8 cellular contexts compared by ENCODE assay signal in the genomic region with DNA sequence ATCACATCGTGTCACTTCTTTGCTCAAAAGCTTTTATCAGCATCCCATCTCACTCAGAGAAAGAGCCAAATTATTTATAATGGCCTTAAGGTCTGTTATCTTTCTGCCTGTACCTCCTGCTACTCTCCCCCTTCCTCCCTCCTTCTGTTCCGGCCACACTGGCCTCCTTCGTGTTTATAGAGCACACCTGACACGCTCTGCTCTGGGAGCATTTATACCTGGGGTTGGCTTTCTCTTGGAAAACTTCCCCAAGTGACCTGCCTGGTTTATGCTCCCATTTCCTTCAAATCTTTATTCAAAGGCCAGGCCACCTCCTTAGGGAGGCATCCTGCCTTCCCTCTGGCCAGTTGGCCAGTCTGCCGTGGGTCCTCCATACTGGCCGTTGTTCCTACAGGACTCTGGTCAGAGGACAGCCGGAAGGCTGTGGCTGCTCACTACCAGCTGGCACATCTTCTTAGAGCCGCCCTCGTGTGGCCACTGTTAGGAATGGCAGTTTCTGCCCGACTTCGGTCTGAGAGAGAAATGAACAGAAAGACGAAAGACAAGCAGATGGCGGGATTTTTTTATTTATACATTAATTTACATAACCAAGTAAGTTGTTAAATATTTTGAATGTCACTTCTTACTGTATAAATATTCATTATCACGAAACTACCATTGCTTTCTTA.
DNase-seq lines count a peak whose midpoint lies in the region; ATAC-seq, FAIRE-seq and TF ChIP-seq lines count a peak whose summit lies in the region.

No MANE protein-coding gene starts in this region.

- CTCF ChIA-PET in mammary epithelial cell (lab: Charles Lee; ENCODE audit: low non-redundant PET) = no interaction called here

- TF ChIP-seq CTCF in WI38 (IDR thresholded peaks at IDR 0.05; ENCODE audit: low read depth, low read length) (peak; percentile 75), mammary epithelial cell (conservative IDR thresholded peaks at IDR 0.05 in 1 of 2, IDR thresholded peaks at IDR 0.05 in 1 of 2; ENCODE audit: extremely low read depth in 1 of 2, insufficient read depth in 1 of 2, low read depth in 1 of 2, low read length in 2 of 2) (peak; percentile 70 to 82), keratinocyte (optimal IDR thresholded peaks at IDR 0.05 in 1 of 3, IDR thresholded peaks at IDR 0.05 in 1 of 3, conservative IDR thresholded peaks at IDR 0.05 in 1 of 3; ENCODE audit: extremely low read depth in 1 of 3, insufficient read depth in 2 of 3, low read length in 3 of 3) (peak; percentile 67 to 82 (median 78))

- no TSS peak for BruUV-seq in mammary epithelial cell (replicated peaks; lab: Mats Ljungman, UMichigan)

- H2AFZ ChIP-seq in mammary epithelial cell (ENCODE audit: low read depth, low read length) (peak overlapping the region; percentile 60), keratinocyte (ENCODE audit: control insufficient read depth, low read length) (peak overlapping the region; percentile 39)

- intact Hi-C loops in mammary epithelial cell (cut with micrococcal nuclease) = loop anchor here (1.0 to 5.0 kb wide), 4 partner anchors 56 to 207 kb away; no protein-coding TSS in a partner anchor

- H3K9ac ChIP-seq in mammary epithelial cell (ENCODE audit: insufficient read depth, low read length) (no peak overlapping the region), keratinocyte (ENCODE audit: control insufficient read depth, extremely low read depth, insufficient read depth, low read length) (no peak overlapping the region)

- no peak overlapping the region for H3K4me2 ChIP-seq in mammary epithelial cell (ENCODE audit: insufficient read depth, low read depth, low read length)
- H3K4me2 ChIP-seq in keratinocyte (ENCODE audit: control insufficient read depth, extremely low read depth, insufficient read depth, low read depth, low read length) = peak overlapping the region; percentile 22

- ATAC-seq in HG02678 (IDR thresholded peaks at IDR 0.05; ENCODE audit: unreplicated experiment) = peak; percentile 98

- DNase-seq in NCI-H524 (lab: John Stamatoyannopoulos, UW) = peak; percentile 35 to 66
- no peak for DNase-seq in NCI-H524 treated with DMSO at 0.1 percent for 48 hours (lab: John Stamatoyannopoulos, UW)
- DNase-seq in NCI-H2029 (lab: John Stamatoyannopoulos, UW) = peak; percentile 11
- peak; percentile 41 for DNase-seq in mammary epithelial cell
- DNase-seq in keratinocyte (ENCODE audit: low read depth, low spot score) = peak; percentile 1
- peak; percentile 30 to 34 for DNase-seq in stimulated activated CD4-positive, alpha-beta T cell treated with anti-CD3 and anti-CD28 coated beads, Interleukin-1b, Interleukin-23, amount 100 ng/mL, for 4 hours (ENCODE audit: low read depth in 2 of 2)

- FAIRE-seq in keratinocyte (lab: Jason Lieb, UNC) = no peak

- H4K20me1 ChIP-seq in mammary epithelial cell (ENCODE audit: insufficient read depth, low read length) (no peaks in the 10 kb centered on the region), keratinocyte (ENCODE audit: control insufficient read depth, extremely low read depth, insufficient read depth, low read length) (no peaks in the 10 kb centered on the region)

- in situ Hi-C loops in mammary epithelial cell (cut with MboI; ENCODE audit: low sequenced_read_pairs in 2 of 2) = no loop called here

- 26% methylated on average over 14 of the region's 14 CpGs for WGBS in mammary epithelial cell (ENCODE audit: low coverage, missing lambda C conversion rate)

- no peaks in the 10 kb centered on the region for H3K27me3 ChIP-seq in mammary epithelial cell (ENCODE audit: insufficient read depth, low read length)
- H3K27me3 ChIP-seq in keratinocyte (ENCODE audit: control insufficient read depth, extremely low read depth, insufficient read depth, low read length) = no peaks in the 10 kb centered on the region

- H3K4me3 ChIP-seq in WI38 (ENCODE audit: low read depth, low read length) (no peak overlapping the region), mammary epithelial cell (replicated peaks in 1 of 3; ENCODE audit: insufficient read depth in 1 of 3, low read depth in 2 of 3, low read length in 3 of 3) (no peak overlapping the region), keratinocyte (ENCODE audit: control insufficient read depth in 2 of 3, extremely low read depth in 1 of 3, insufficient read depth in 2 of 3, low read depth in 1 of 3, low read length in 3 of 3) (no peak overlapping the region)

- no peak overlapping the region for H3K27ac ChIP-seq in mammary epithelial cell (ENCODE audit: insufficient read depth, low read depth, low read length)
- H3K27ac ChIP-seq in keratinocyte (ENCODE audit: control insufficient read depth, insufficient read depth, low read length) = no peak overlapping the region

- no peaks in the 10 kb centered on the region for H3K9me3 ChIP-seq in mammary epithelial cell (replicated peaks; ENCODE audit: insufficient read depth, low read length)
- H3K9me3 ChIP-seq in keratinocyte (ENCODE audit: control insufficient read depth, low read depth, low read length) = no peaks in the 10 kb centered on the region

- dilution Hi-C loops in mammary epithelial cell (cut with HindIII; ENCODE audit: low sequenced_read_pairs) = no loop called here
- dilution Hi-C loops in keratinocyte (cut with MboI; ENCODE audit: extremely low pct_ligation_motif_present, low sequenced_read_pairs) = no loop called here

- H3K79me2 ChIP-seq in mammary epithelial cell (ENCODE audit: insufficient read depth, low read length) = no peaks in the 10 kb centered on the region
- no peaks in the 10 kb centered on the region for H3K79me2 ChIP-seq in keratinocyte (ENCODE audit: control insufficient read depth, insufficient read depth, low read length)

- H3K36me3 ChIP-seq in mammary epithelial cell (ENCODE audit: insufficient read depth, low read length) (no peaks in the 10 kb centered on the region), keratinocyte (ENCODE audit: control insufficient read depth in 2 of 2, extremely low read depth in 1 of 2, insufficient read depth in 2 of 2, low read length in 2 of 2) (no peaks in the 10 kb centered on the region)

- no peaks in the 10 kb centered on the region for H3K9me1 ChIP-seq in keratinocyte (ENCODE audit: control insufficient read depth, extremely low read depth, insufficient read depth, low read length)

- peaks cover 2% of the 10 kb centered on the region for H3K4me1 ChIP-seq in mammary epithelial cell (ENCODE audit: insufficient read depth, low read length)
- no peaks in the 10 kb centered on the region for H3K4me1 ChIP-seq in keratinocyte (ENCODE audit: control insufficient read depth, extremely low read depth, insufficient read depth, low read length)
